ENCODE assay signal across 9 cellular contexts in the genomic region with DNA sequence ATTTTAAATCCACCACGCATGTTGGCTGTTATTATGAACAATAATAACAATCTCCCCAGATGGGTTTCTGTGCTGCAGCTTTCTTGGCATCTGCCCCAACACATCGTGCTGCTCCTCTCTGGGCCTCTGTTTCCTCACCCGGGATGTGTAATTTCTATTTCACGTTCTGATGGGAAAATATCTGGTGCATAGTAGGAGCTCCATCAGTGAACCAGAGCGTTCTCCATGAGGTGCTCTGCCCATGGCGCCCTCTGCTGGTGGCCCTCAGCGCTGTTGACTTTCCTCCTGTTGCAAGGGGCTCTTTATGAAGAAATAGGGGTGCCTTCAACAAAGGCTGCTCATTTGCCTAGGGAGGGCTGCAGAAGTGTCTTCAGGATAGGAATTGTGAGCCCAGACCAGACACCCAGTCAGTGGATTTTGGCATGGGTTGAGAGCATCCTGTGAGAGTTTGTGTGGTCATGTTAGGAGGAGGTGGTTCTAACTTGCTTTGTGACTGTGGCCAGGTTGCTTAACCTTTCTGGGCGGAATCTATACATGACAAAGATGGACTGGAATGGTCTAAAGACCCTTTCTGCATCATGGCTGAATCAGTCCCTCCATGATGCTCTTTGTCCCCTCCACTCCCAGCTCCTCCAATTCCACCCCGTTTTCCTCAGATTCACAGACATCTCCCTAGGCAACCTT. TPM values are rescaled to one million over a fixed set of nuclear protein-coding genes. Genes with fewer than 3 reads are reported as not detected.
DNase-seq lines count a peak whose midpoint lies in the region; ATAC-seq, FAIRE-seq and TF ChIP-seq lines count a peak whose summit lies in the region.
"Had no signal": no experiment of that assay in that cellular context is flagged by ENCODE, and none has a peak within 500 bp of the region (broad histone marks: within the 10 kb centered on the region; RNA-seq: fewer than 3 reads in every experiment).

No MANE protein-coding gene starts in this region.

- peak; percentile 69 to 80 for DNase-seq in A549 (ENCODE audit: low read depth in 1 of 2, low spot score in 1 of 2)
- peak; percentile 47 for DNase-seq in RKO (ENCODE audit: low spot score)
- peak; percentile 67 for DNase-seq in activated naive CD4-positive, alpha-beta T cell treated with Interleukin-2 at 50 U/mL for 16 hours
- peak; percentile 61 for DNase-seq in left cardiac atrium
- DNase-seq in stimulated activated CD4-positive, alpha-beta T cell treated with anti-CD3 and anti-CD28 coated beads, Interleukin-12 subunit alpha, Interleukin-12 subunit beta, amount 100 ng/mL, for 48 hours (ENCODE audit: low read depth in 2 of 3, low spot score in 1 of 3): peak; percentile 34 to 59 (median 41)

- H3K9me3 ChIP-seq in A549: no peaks in the 10 kb centered on the region

- peaks cover 27% of the 10 kb centered on the region; the same call in 2 of the 3 replicates for H3K4me1 ChIP-seq in A549

- ATAC-seq in A549: peak in 1 of 2 experiments; percentile 78; a peak in 3 of 6 replicates
- ATAC-seq in left cardiac atrium: peak; percentile 19 to 45
- ATAC-seq in GM18861 (IDR thresholded peaks at IDR 0.05; ENCODE audit: unreplicated experiment): no peak
- no peak for ATAC-seq in HG02938 (IDR thresholded peaks at IDR 0.05; ENCODE audit: unreplicated experiment)

- 0 out of 6 replicates have a peak overlapping the region, but pooled peaks of 1 of the 2 experiments have one; percentile 6 for H3K27ac ChIP-seq in A549

- H3K4me3 ChIP-seq in A549: no peak overlapping the region
- no peak overlapping the region for H3K4me3 ChIP-seq in GM12875 (ENCODE audit: low read depth, low read length)

- POLR2A ChIA-PET in A549 (lab: Yijun Ruan, JAX): interaction anchor here (0.6 to 0.9 kb wide), 2 partner anchors 15 to 22 kb away, joined by 3 to 4 read pairs; partner anchors contain the start of gene SRXN1

- peak; percentile 80 for FAIRE-seq in A549 (lab: Jason Lieb, UNC)

- intact Hi-C loops in left cardiac atrium (cut with DNase I): no loop called here

- no peak overlapping the region for H3K4me2 ChIP-seq in A549

- peak; percentile 57 to 71 for TF ChIP-seq RAD21 in A549 (conservative IDR thresholded peaks at IDR 0.05 in 1 of 2, IDR thresholded peaks at IDR 0.05 in 1 of 2)

- peak; percentile 90 for TF ChIP-seq CTCF in A549 (IDR thresholded peaks at IDR 0.05)
- TF ChIP-seq CTCF in GM12875 (IDR thresholded peaks at IDR 0.05; ENCODE audit: borderline replicate concordance, insufficient read depth, low read depth, low read length): peak; percentile 91

- CTCF ChIA-PET in A549 (lab: Yijun Ruan, JAX): interaction anchor here (0.5 to 6.8 kb wide), 44 partner anchors 10 to 1721 kb away, joined by 3 to 60 read pairs (median 4); partner anchors contain the start of genes SCRT2 and SRXN1

- no peak for TF ChIP-seq POLR2A in A549 (IDR thresholded peaks at IDR 0.05; ENCODE audit: low read length)

- TF ChIP-seq EP300 in A549 (IDR thresholded peaks at IDR 0.05): no peak

- 29% methylated on average over 9 of the region's 9 CpGs for WGBS in A549 (ENCODE audit: missing lambda C conversion rate)

TF ChIP-seq in A549, 52 proteins besides CTCF, POLR2A, EP300 and RAD21 (continues in another document):
- 0 out of 4 replicates have a peak, but pooled peaks of 1 of the 2 experiments have one; percentile 30 for TF ChIP-seq CEBPB (IDR thresholded peaks at IDR 0.05)
- TF ChIP-seq, protein P1, sequence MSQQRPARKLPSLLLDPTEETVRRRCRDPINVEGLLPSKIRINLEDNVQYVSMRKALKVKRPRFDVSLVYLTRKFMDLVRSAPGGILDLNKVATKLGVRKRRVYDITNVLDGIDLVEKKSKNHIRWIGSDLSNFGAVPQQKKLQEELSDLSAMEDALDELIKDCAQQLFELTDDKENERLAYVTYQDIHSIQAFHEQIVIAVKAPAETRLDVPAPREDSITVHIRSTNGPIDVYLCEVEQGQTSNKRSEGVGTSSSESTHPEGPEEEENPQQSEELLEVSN (IDR thresholded peaks at IDR 0.05; ENCODE audit: borderline replicate concordance, low read depth): no peak
- TF ChIP-seq SREBF2 (IDR thresholded peaks at IDR 0.05): no peak
- TF ChIP-seq ZSCAN20 (CRISPR knock-in tag; IDR thresholded peaks at IDR 0.05): no peak
- TF ChIP-seq MAFK (IDR thresholded peaks at IDR 0.05; ENCODE audit: partially characterized antibody): no peak
- no peak for TF ChIP-seq GATA3 (IDR thresholded peaks at IDR 0.05; ENCODE audit: borderline replicate concordance)
- TF ChIP-seq, protein P2, sequence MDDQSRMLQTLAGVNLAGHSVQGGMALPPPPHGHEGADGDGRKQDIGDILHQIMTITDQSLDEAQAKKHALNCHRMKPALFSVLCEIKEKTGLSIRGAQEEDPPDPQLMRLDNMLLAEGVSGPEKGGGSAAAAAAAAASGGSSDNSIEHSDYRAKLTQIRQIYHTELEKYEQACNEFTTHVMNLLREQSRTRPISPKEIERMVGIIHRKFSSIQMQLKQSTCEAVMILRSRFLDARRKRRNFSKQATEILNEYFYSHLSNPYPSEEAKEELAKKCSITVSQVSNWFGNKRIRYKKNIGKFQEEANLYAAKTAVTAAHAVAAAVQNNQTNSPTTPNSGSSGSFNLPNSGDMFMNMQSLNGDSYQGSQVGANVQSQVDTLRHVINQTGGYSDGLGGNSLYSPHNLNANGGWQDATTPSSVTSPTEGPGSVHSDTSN (IDR thresholded peaks at IDR 0.05): no peak
- TF ChIP-seq EHMT2 (IDR thresholded peaks at IDR 0.05; ENCODE audit: low read depth): no peak
- TF ChIP-seq, protein P3, sequence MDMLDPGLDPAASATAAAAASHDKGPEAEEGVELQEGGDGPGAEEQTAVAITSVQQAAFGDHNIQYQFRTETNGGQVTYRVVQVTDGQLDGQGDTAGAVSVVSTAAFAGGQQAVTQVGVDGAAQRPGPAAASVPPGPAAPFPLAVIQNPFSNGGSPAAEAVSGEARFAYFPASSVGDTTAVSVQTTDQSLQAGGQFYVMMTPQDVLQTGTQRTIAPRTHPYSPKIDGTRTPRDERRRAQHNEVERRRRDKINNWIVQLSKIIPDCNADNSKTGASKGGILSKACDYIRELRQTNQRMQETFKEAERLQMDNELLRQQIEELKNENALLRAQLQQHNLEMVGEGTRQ (IDR thresholded peaks at IDR 0.05): no peak
- no peak for TF ChIP-seq ATOH8 (CRISPR knock-in tag; IDR thresholded peaks at IDR 0.05; ENCODE audit: low read depth)
- TF ChIP-seq HOXA7 (CRISPR knock-in tag; IDR thresholded peaks at IDR 0.05): no peak
- TF ChIP-seq REST (IDR thresholded peaks at IDR 0.05): no peak

RNA-seq across cellular contexts. Expression of gene SCRT2, which starts 8.1 kb away (rescaled TPM):
- polyA plus RNA-seq in A549 (2011; rRNA removed) (not detected in 2 replicates), A549 (2017; fragmentation: RNase III; extraction: RNeasy Plus Mini Kit Qiagen cat#74134 plus additional on column Dnase treatment) (not detected in 3 replicates)
- 0.01 TPM in 1 of 2 replicates, not detected in the other for polyA plus RNA-seq in A549 (2012; cell fraction: cytosol; rRNA removed)
- polyA plus RNA-seq in A549 (2012; cell fraction: nucleus; rRNA removed): 0.02 TPM in 1 of 2 replicates, not detected in the other
- polyA minus RNA-seq in A549 (2011; rRNA and poly(A)+ RNA removed): not detected in 2 replicates
- total RNA-seq in left cardiac atrium: not detected
- total RNA-seq: glomerular endothelial cell had no signal

RNA-seq across cellular contexts. Expression of gene SRXN1, which starts 14.5 kb away (rescaled TPM):
- polyA plus RNA-seq in A549 (2011; rRNA removed) (262 and 302 TPM in 2 replicates), A549 (2017; fragmentation: RNase III; extraction: RNeasy Plus Mini Kit Qiagen cat#74134 plus additional on column Dnase treatment) (170 to 213 TPM (median 183 TPM) in 3 replicates)
- polyA plus RNA-seq in A549 (2012; cell fraction: cytosol; rRNA removed): 197 and 269 TPM in 2 replicates
- 111 and 130 TPM in 2 replicates for polyA plus RNA-seq in A549 (2012; cell fraction: nucleus; rRNA removed)
- 187 and 193 TPM in 2 replicates for polyA minus RNA-seq in A549 (2011; rRNA and poly(A)+ RNA removed)
- total RNA-seq in left cardiac atrium: 10 to 100 TPM; 34.1 to 38.9 TPM

RNA-seq across cellular contexts. Expression of gene TCF15, which starts 57.4 kb away (rescaled TPM):
- polyA plus RNA-seq in A549 (2011; rRNA removed) (not detected in 2 replicates), A549 (2017; fragmentation: RNase III; extraction: RNeasy Plus Mini Kit Qiagen cat#74134 plus additional on column Dnase treatment) (not detected in 3 replicates)
- not detected in 2 replicates for polyA plus RNA-seq in A549 (2012; cell fraction: cytosol; rRNA removed)
- polyA plus RNA-seq in A549 (2012; cell fraction: nucleus; rRNA removed): not detected in 2 replicates
- not detected in 2 replicates for polyA minus RNA-seq in A549 (2011; rRNA and poly(A)+ RNA removed)
- total RNA-seq in left cardiac atrium: 10 to 100 TPM in 1 of 2 donors, 1 to 10 TPM in 1; 7.3 to 10.3 TPM

Comparison
In these comparisons a context has a peak if more than half of its experiments do, and no peak if none do; other contexts are left out.
1. ATAC-seq: peak in left cardiac atrium (2 of 2); none in GM18861 (single experiment) and HG02938 (single experiment).
2. Peak in every context shown above with its lines, with median percentiles within 50 percentile points of each other: DNase-seq.